ENCODE assay signal across 8 cellular contexts in the genomic region with DNA sequence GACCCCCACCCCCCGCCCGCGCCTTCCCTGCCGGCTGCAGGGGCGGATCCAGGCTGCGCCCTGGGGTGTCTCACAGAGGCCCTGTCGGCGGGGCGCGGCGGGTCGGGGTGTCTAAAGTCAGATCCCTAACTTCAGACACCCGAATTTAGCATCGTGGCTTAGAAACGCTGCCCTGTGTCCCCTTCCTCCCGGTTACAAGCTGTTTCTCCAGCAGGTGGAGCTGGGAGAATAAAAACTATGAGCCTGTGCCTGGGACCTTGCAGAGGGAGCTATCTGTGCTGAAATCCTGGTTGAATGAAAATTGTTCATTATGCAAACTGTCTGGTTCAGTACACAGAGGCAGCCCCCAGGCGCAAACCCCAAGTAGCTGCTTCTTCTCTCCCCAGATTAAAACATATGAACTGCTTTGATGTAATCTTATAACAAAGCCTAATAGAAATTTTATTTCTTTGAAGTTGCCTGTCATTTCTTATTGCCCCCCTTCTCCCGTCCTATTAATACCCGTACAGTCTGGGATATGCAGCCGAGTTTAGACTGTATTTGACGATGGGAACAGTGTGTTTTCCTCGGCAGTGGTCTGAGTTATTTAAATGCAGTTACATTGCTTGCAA.
DNase-seq lines count a peak whose midpoint lies in the region; ATAC-seq and TF ChIP-seq lines count a peak whose summit lies in the region.

No MANE protein-coding gene starts in this region.

- peak; percentile 66 for DNase-seq in BE2C
- DNase-seq in HCEC 1CT: peak; percentile 62
- peak; percentile 54 for DNase-seq in NCI-H460 (ENCODE audit: extremely low read depth, low read depth)
- DNase-seq in activated CD4-positive, alpha-beta memory T cell treated with anti-CD3 and anti-CD28 coated beads, Interleukin-2, amount 10 ng/mL, durations not matched to agents 7 days and 5 days: peak; percentile 46
- DNase-seq in erythroblast (lab: John Stamatoyannopoulos, UW): peak; percentile 48 to 50
- peak; percentile 80 for DNase-seq in superior temporal gyrus (ENCODE audit: extremely low spot score)

- no peaks in the 10 kb centered on the region for H3K9me3 Mint-ChIP-seq in activated CD4-positive, alpha-beta memory T cell treated with anti-CD3 and anti-CD28 coated beads, Interleukin-2, amount 10 ng/mL, durations not matched to agents 7 days and 5 days

- peaks cover 7% of the 10 kb centered on the region for H3K4me1 Mint-ChIP-seq in activated CD4-positive, alpha-beta memory T cell treated with anti-CD3 and anti-CD28 coated beads, Interleukin-2, amount 10 ng/mL, durations not matched to agents 7 days and 5 days

- TF ChIP-seq POLR2A in erythroblast (IDR thresholded peaks at IDR 0.05; ENCODE audit: low read length): no peak

- no peak overlapping the region for H3K4me3 Mint-ChIP-seq in activated CD4-positive, alpha-beta memory T cell treated with anti-CD3 and anti-CD28 coated beads, Interleukin-2, amount 10 ng/mL, durations not matched to agents 7 days and 5 days

- peak; percentile 73 for TF ChIP-seq CTCF in BE2C (IDR thresholded peaks at IDR 0.05; ENCODE audit: low read depth, low read length)

- no peak overlapping the region for H3K27ac ChIP-seq in muscle layer of colon (ENCODE audit: low read depth, low read length)

- H3K9ac ChIP-seq in muscle layer of colon (ENCODE audit: low read length): no peak overlapping the region

- H3K4me3 ChIP-seq in BE2C (ENCODE audit: low read depth, low read length): no peak overlapping the region
- peak overlapping the region; percentile 29 to 38 for H3K4me3 ChIP-seq in muscle layer of colon (ENCODE audit: low read depth in 1 of 2, low read length in 2 of 2)

- no peak overlapping the region for H3K27ac Mint-ChIP-seq in activated CD4-positive, alpha-beta memory T cell treated with anti-CD3 and anti-CD28 coated beads, Interleukin-2, amount 10 ng/mL, durations not matched to agents 7 days and 5 days

- H3K27me3 Mint-ChIP-seq in activated CD4-positive, alpha-beta memory T cell treated with anti-CD3 and anti-CD28 coated beads, Interleukin-2, amount 10 ng/mL, durations not matched to agents 7 days and 5 days: peaks cover 65% of the 10 kb centered on the region

- POLR2A ChIA-PET in activated CD4-positive, alpha-beta memory T cell treated with anti-CD3 and anti-CD28 coated beads, Interleukin-2, amount 10 ng/mL, durations not matched to agents 7 days and 5 days (lab: Charles Lee): no interaction called here

- CTCF ChIA-PET in activated CD4-positive, alpha-beta memory T cell treated with anti-CD3 and anti-CD28 coated beads, Interleukin-2, amount 10 ng/mL, durations not matched to agents 7 days and 5 days (lab: Charles Lee): interaction anchor here (1.0 to 2.3 kb wide), 8 partner anchors 11 to 507 kb away, joined by 3 to 19 read pairs (median 4); a partner anchor contains a TSS

- no peaks in the 10 kb centered on the region for H3K36me3 Mint-ChIP-seq in activated CD4-positive, alpha-beta memory T cell treated with anti-CD3 and anti-CD28 coated beads, Interleukin-2, amount 10 ng/mL, durations not matched to agents 7 days and 5 days (ENCODE audit: low read depth)

- no peak for ATAC-seq in HG03457 (IDR thresholded peaks at IDR 0.05; ENCODE audit: unreplicated experiment)

- H3K4me1 ChIP-seq in BE2C (peaks cover 4% of the 10 kb centered on the region; the same call in 1 of the 2 replicates), muscle layer of colon (ENCODE audit: insufficient read depth, low read length) (peaks cover 13% of the 10 kb centered on the region)

- H3K27me3 ChIP-seq in BE2C: no peaks in the 10 kb centered on the region
- peaks cover 40 to 61% of the 10 kb centered on the region in 2 donors for H3K27me3 ChIP-seq in muscle layer of colon (ENCODE audit: control insufficient read depth in 1 of 2, insufficient read depth in 2 of 2, low read length in 2 of 2)

- H3K9me3 ChIP-seq in BE2C (no peaks in the 10 kb centered on the region), muscle layer of colon (ENCODE audit: low read length) (no peaks in the 10 kb centered on the region)

- H3K36me3 ChIP-seq in BE2C (no peaks in the 10 kb centered on the region), muscle layer of colon (ENCODE audit: insufficient read depth, low read length) (no peaks in the 10 kb centered on the region)
